8 cellular contexts compared by ENCODE assay signal in genomic region chrX:132217203-132218073, GRCh38. TPM values are rescaled to one million over a fixed set of nuclear protein-coding genes. Genes with fewer than 3 reads are reported as not detected.
DNase-seq lines count a peak whose midpoint lies in the region; FAIRE-seq and TF ChIP-seq lines count a peak whose summit lies in the region.

No MANE protein-coding gene starts in this region.

- WGBS in testis, 2 donors = 0 to 6% methylated on average over 3 to 44 of the region's 74 CpGs

- no peaks in the 10 kb centered on the region for H3K4me1 ChIP-seq in testis

- no peak for TF ChIP-seq POLR2A in testis (IDR thresholded peaks at IDR 0.05)

- no peak for FAIRE-seq in frontal cortex (lab: Jason Lieb, UNC)

- DNase-seq in G401 (ENCODE audit: low spot score) (peak; percentile 63), HCEC 1CT (peak; percentile 75), MG63 (peak; percentile 80), SHP77 treated with DMSO at 0.1 percent for 48 hours (lab: John Stamatoyannopoulos, UW) (peak; percentile 1), activated gamma-delta T cell treated with Interleukin-2 at 50 U/mL for 16 hours (peak; percentile 71), frontal cortex (ENCODE audit: low spot score in 2 of 2) (peak; percentile 28 to 51), nucleus accumbens (lab: John Stamatoyannopoulos, UW) (peak in 47 of 56 donors; percentile 1 to 57 (median 23)), testis (peak; percentile 75)

- in situ Hi-C loops in G401 (cut with HindIII; ENCODE audit: low sequenced_read_pairs) = no loop called here

- H3K36me3 ChIP-seq in MG63 = peaks cover 12% of the 10 kb centered on the region
- no peaks in the 10 kb centered on the region for H3K36me3 ChIP-seq in testis (ENCODE audit: low read depth, missing control alignments)

- H3K9me3 ChIP-seq in MG63 = no peaks in the 10 kb centered on the region
- H3K9me3 ChIP-seq in testis = no peaks in the 10 kb centered on the region

- no peak for TF ChIP-seq CTCF in testis (IDR thresholded peaks at IDR 0.05)

- intact Hi-C loops in testis (cut with DNase I; ENCODE audit: low total_unique reads) = loop anchor here (10.0 kb wide), 1 partner anchor 123 kb away; no protein-coding TSS in a partner anchor

- H3K27ac ChIP-seq in testis = peak overlapping the region; percentile 91 to 92

- H3K4me3 ChIP-seq in MG63 (peak overlapping the region; percentile 72), testis (peak overlapping the region; percentile 68 to 86)

- H3K27me3 ChIP-seq in MG63 = no peaks in the 10 kb centered on the region
- no peaks in the 10 kb centered on the region for H3K27me3 ChIP-seq in testis

RNA-seq across cellular contexts. Expression of gene RAP2C, which starts 1.8 kb away (rescaled TPM):
- 14.8 and 22.6 TPM in 2 replicates for total RNA-seq in G401 (2014; rRNA removed; shearing (Covaris generic))
- 9.7 and 18.6 TPM in 2 replicates for total RNA-seq in MG63 (2014; rRNA removed; shearing (Covaris generic); ENCODE audit: low replicate concordance)
- total RNA-seq in frontal cortex = 13.9 TPM
- total RNA-seq in testis = 10 to 100 TPM; 18.7 to 19.4 TPM
- polyA plus RNA-seq in testis (ENCODE audit: insufficient read depth, low read depth, low replicate concordance) = 16.9 TPM

Comparison
In these comparisons a context has a peak if more than half of its experiments do, and no peak if none do; other contexts are left out.
1. Peak in every context shown above with its lines: DNase-seq, H3K4me3 ChIP-seq and H3K27ac ChIP-seq.
2. DNase-seq: peak in every context shown above with its lines; median percentile 80 in MG63; 75 in HCEC 1CT; 75 in testis; 71 in activated gamma-delta T cell treated with Interleukin-2 at 50 U/mL for 16 hours; 63 in G401; 40 in frontal cortex; 23 in nucleus accumbens; 1 in SHP77 treated with DMSO at 0.1 percent for 48 hours.